Comparison of ENCODE assay signal across 23 cellular contexts in genomic region chr15:60460931-60461330, GRCh38.
"Had no signal": no experiment of that assay in that cellular context is flagged by ENCODE, and none has a peak within 500 bp of the region (broad histone marks: within the 10 kb centered on the region; RNA-seq: fewer than 3 reads in every experiment).

No MANE protein-coding gene starts in this region.

- FAIRE-seq: endothelial cell of umbilical vein had no signal

- H3K4me1 Mint-ChIP-seq: immature natural killer cell; naive B cell; nephron progenitor cell; stimulated activated memory B cell treated with anti-CD40 and anti-IgM and Interleukin-4, amounts not matched to agents 10 μg/mL and 1 μg/mL and 100 μg/mL, for 72 hours had no signal

- H3K36me3 ChIP-seq: uterus had no signal

- H3K9me3 ChIP-seq: sigmoid colon, tibial artery, upper lobe of left lung, uterus had no signal

- H3K4me1 ChIP-seq: foreskin keratinocyte, sigmoid colon, upper lobe of left lung, uterus had no signal

- H3K4me3 Mint-ChIP-seq: endodermal cell; immature natural killer cell; naive B cell; nephron progenitor cell; stimulated activated memory B cell treated with anti-CD40 and anti-IgM and Interleukin-4, amounts not matched to agents 10 μg/mL and 1 μg/mL and 100 μg/mL, for 72 hours; stimulated activated naive CD8-positive, alpha-beta T cell treated with anti-CD3 and anti-CD28 coated beads, Interleukin-15, Interleukin-2, amounts not matched to agents 100 ng/mL and 50 ng/mL, for 24 hours had no signal

- H3K4me3 ChIP-seq: coronary artery, lung, sigmoid colon, smooth muscle cell, tibial artery, upper lobe of left lung, uterus had no signal

- H3K27me3 Mint-ChIP-seq: naive B cell; stimulated activated memory B cell treated with anti-CD40 and anti-IgM and Interleukin-4, amounts not matched to agents 10 μg/mL and 1 μg/mL and 100 μg/mL, for 72 hours; stimulated activated naive CD8-positive, alpha-beta T cell treated with anti-CD3 and anti-CD28 coated beads, Interleukin-15, Interleukin-2, amounts not matched to agents 100 ng/mL and 50 ng/mL, for 24 hours had no signal

- H3K27me3 ChIP-seq: foreskin keratinocyte, sigmoid colon, tibial artery, upper lobe of left lung, uterus had no signal

- H3K27ac Mint-ChIP-seq: endodermal cell; immature natural killer cell; nephron progenitor cell; stimulated activated memory B cell treated with anti-CD40 and anti-IgM and Interleukin-4, amounts not matched to agents 10 μg/mL and 1 μg/mL and 100 μg/mL, for 72 hours; stimulated activated naive CD8-positive, alpha-beta T cell treated with anti-CD3 and anti-CD28 coated beads, Interleukin-15, Interleukin-2, amounts not matched to agents 100 ng/mL and 50 ng/mL, for 24 hours had no signal

- H3K4me2 ChIP-seq: smooth muscle cell had no signal

- H3K27ac ChIP-seq: coronary artery, foreskin keratinocyte, sigmoid colon, tibial artery, upper lobe of left lung, uterus had no signal

- ATAC-seq: foreskin keratinocyte; left colon; left ventricle myocardium superior; stimulated activated memory B cell treated with anti-CD40 and anti-IgM and Interleukin-4, amounts not matched to agents 10 μg/mL and 1 μg/mL and 100 μg/mL, for 72 hours had no signal

- H3K9me3 Mint-ChIP-seq: endodermal cell; immature natural killer cell; naive B cell; nephron progenitor cell; stimulated activated memory B cell treated with anti-CD40 and anti-IgM and Interleukin-4, amounts not matched to agents 10 μg/mL and 1 μg/mL and 100 μg/mL, for 72 hours; stimulated activated naive CD8-positive, alpha-beta T cell treated with anti-CD3 and anti-CD28 coated beads, Interleukin-15, Interleukin-2, amounts not matched to agents 100 ng/mL and 50 ng/mL, for 24 hours had no signal

- DNase-seq: effector CD4-positive, alpha-beta T cell; endodermal cell; erythroblast; foreskin keratinocyte; immature natural killer cell; left colon; left ventricle myocardium superior; mesenchymal stem cell; midbrain; naive B cell; nephron progenitor cell; sigmoid colon; stimulated activated CD4-positive, alpha-beta T cell treated with anti-CD3 and anti-CD28 coated beads, Interleukin-1b, Interleukin-23, amount 100 ng/mL, for 48 hours; stimulated activated CD4-positive, alpha-beta T cell treated with anti-CD3 and anti-CD28 coated beads, Interleukin-4, amount 100 ng/mL, for 24 hours; tibial artery; upper lobe of left lung; uterus had no signal
